ENCODE assay signal across 30 cellular contexts in genomic region chr5:104494043-104494442, GRCh38.
"Had no signal": no experiment of that assay in that cellular context is flagged by ENCODE, and none has a peak within 500 bp of the region (broad histone marks: within the 10 kb centered on the region; RNA-seq: fewer than 3 reads in every experiment).

No MANE protein-coding gene starts in this region.

- DNase-seq: activated CD4-positive, alpha-beta memory T cell treated with anti-CD3 and anti-CD28 coated beads for 36 hours; activated CD4-positive, alpha-beta T cell treated with anti-CD3 and anti-CD28 coated beads, Interleukin-2, amount 10 ng/mL, durations not matched to agents 24 days and 14 days; activated CD8-positive, alpha-beta memory T cell treated with anti-CD3 and anti-CD28 coated beads, Interleukin-2, amount 50 U/mL, for 48 hours; activated T-cell treated with anti-CD3 and anti-CD28 coated beads, Interleukin-2, amount 50 U/mL, for 24 hours; adrenal gland; aorta; body of pancreas; dorsolateral prefrontal cortex; effector memory CD4-positive, alpha-beta T cell; foreskin fibroblast; head of caudate nucleus; hippocampal formation; left cardiac atrium; naive thymus-derived CD4-positive, alpha-beta T cell; ovary; right lobe of liver; stimulated activated CD4-positive, alpha-beta T cell treated with anti-CD3 and anti-CD28 coated beads, Interleukin-2, amount 100 ng/mL, for 48 hours; T-helper 9 cell; trophoblast cell; WERI-Rb-1 had no signal

- H3K9me3 Mint-ChIP-seq: activated CD4-positive, alpha-beta memory T cell treated with anti-CD3 and anti-CD28 coated beads for 36 hours; activated CD4-positive, alpha-beta T cell treated with anti-CD3 and anti-CD28 coated beads, Interleukin-2, amount 10 ng/mL, durations not matched to agents 24 days and 14 days had no signal

- H3K36me3 Mint-ChIP-seq: activated CD4-positive, alpha-beta memory T cell treated with anti-CD3 and anti-CD28 coated beads for 36 hours; activated naive CD4-positive, alpha-beta T cell treated with anti-CD3 and anti-CD28 coated beads, Interleukin-2, amount 50 U/mL, for 72 hours; mesothelial cell of epicardium; naive thymus-derived CD4-positive, alpha-beta T cell had no signal

- H3K27ac Mint-ChIP-seq: activated CD4-positive, alpha-beta memory T cell treated with anti-CD3 and anti-CD28 coated beads for 36 hours; activated CD4-positive, alpha-beta T cell treated with anti-CD3 and anti-CD28 coated beads, Interleukin-2, amount 10 ng/mL, durations not matched to agents 24 days and 14 days; activated naive CD4-positive, alpha-beta T cell treated with anti-CD3 and anti-CD28 coated beads, Interleukin-2, amount 50 U/mL, for 72 hours; activated T-cell treated with anti-CD3 and anti-CD28 coated beads, Interleukin-2, amount 50 U/mL, for 24 hours; mesothelial cell of epicardium; naive thymus-derived CD4-positive, alpha-beta T cell; stimulated activated naive CD8-positive, alpha-beta T cell treated with anti-CD3 and anti-CD28 coated beads, Interleukin-15, Interleukin-2, amounts not matched to agents 100 ng/mL and 50 ng/mL, for 24 hours had no signal

- H3K4me1 Mint-ChIP-seq: activated CD4-positive, alpha-beta T cell treated with anti-CD3 and anti-CD28 coated beads, Interleukin-2, amount 10 ng/mL, durations not matched to agents 24 days and 14 days; mesothelial cell of epicardium; naive thymus-derived CD4-positive, alpha-beta T cell had no signal

- H3K9me3 ChIP-seq: adrenal gland, body of pancreas, ovary, right lobe of liver, thoracic aorta had no signal

- H3K4me3 Mint-ChIP-seq: activated CD4-positive, alpha-beta memory T cell treated with anti-CD3 and anti-CD28 coated beads for 36 hours; activated CD4-positive, alpha-beta T cell treated with anti-CD3 and anti-CD28 coated beads, Interleukin-2, amount 10 ng/mL, durations not matched to agents 24 days and 14 days; activated T-cell treated with anti-CD3 and anti-CD28 coated beads, Interleukin-2, amount 50 U/mL, for 24 hours; mesothelial cell of epicardium; naive thymus-derived CD4-positive, alpha-beta T cell; stimulated activated naive CD8-positive, alpha-beta T cell treated with anti-CD3 and anti-CD28 coated beads, Interleukin-15, Interleukin-2, amounts not matched to agents 100 ng/mL and 50 ng/mL, for 24 hours had no signal

- FAIRE-seq: colon, keratinocyte, TTC549, urothelium cell line had no signal

- ATAC-seq: activated CD4-positive, CD25-positive, alpha-beta regulatory T cell treated with anti-CD3 and anti-CD28 coated beads, Interleukin-2, amount 50 U/mL, for 24 hours; activated naive CD4-positive, alpha-beta T cell treated with anti-CD3 and anti-CD28 coated beads, Interleukin-2, amount 50 U/mL, for 72 hours; body of pancreas; left cardiac atrium; naive thymus-derived CD4-positive, alpha-beta T cell; right lobe of liver had no signal

- H3K27me3 Mint-ChIP-seq: activated CD4-positive, alpha-beta memory T cell treated with anti-CD3 and anti-CD28 coated beads for 36 hours; activated CD4-positive, alpha-beta T cell treated with anti-CD3 and anti-CD28 coated beads, Interleukin-2, amount 10 ng/mL, durations not matched to agents 24 days and 14 days; activated T-cell treated with anti-CD3 and anti-CD28 coated beads, Interleukin-2, amount 50 U/mL, for 24 hours; naive thymus-derived CD4-positive, alpha-beta T cell; progenitor cell of endocrine pancreas; stimulated activated naive CD8-positive, alpha-beta T cell treated with anti-CD3 and anti-CD28 coated beads, Interleukin-15, Interleukin-2, amounts not matched to agents 100 ng/mL and 50 ng/mL, for 24 hours had no signal

- H3K27ac ChIP-seq: adrenal gland, body of pancreas, dorsolateral prefrontal cortex, ovary, right lobe of liver, thoracic aorta, WERI-Rb-1 had no signal

- H3K27me3 ChIP-seq: adrenal gland, body of pancreas, dorsolateral prefrontal cortex, right lobe of liver had no signal

- H3K4me3 ChIP-seq: adrenal gland, body of pancreas, dorsolateral prefrontal cortex, ovary, right lobe of liver, thoracic aorta had no signal

- H3K36me3 ChIP-seq: adrenal gland, ovary, right lobe of liver, thoracic aorta, WERI-Rb-1 had no signal

- H3K4me1 ChIP-seq: adrenal gland, body of pancreas, right lobe of liver had no signal
